ENCODE assay signal across 12 cellular contexts in genomic region chr3:113166357-113166718, GRCh38. TPM values are rescaled to one million over a fixed set of nuclear protein-coding genes. Genes with fewer than 3 reads are reported as not detected.
DNase-seq lines count a peak whose midpoint lies in the region; ATAC-seq, FAIRE-seq and TF ChIP-seq lines count a peak whose summit lies in the region.
"Had no signal": no experiment of that assay in that cellular context is flagged by ENCODE, and none has a peak within 500 bp of the region (broad histone marks: within the 10 kb centered on the region; RNA-seq: fewer than 3 reads in every experiment).

No MANE protein-coding gene starts in this region.

- TF ChIP-seq POLR2A in adrenal gland (IDR thresholded peaks at IDR 0.05): no peak

- no peak for DNase-seq in AG04450 (ENCODE audit: low read depth, low spot score)
- DNase-seq in adrenal gland: no peak
- DNase-seq in sciatic nerve (ENCODE audit: low spot score): no peak
- no peak for DNase-seq in small intestine
- DNase-seq: activated CD4-positive, alpha-beta T cell treated with anti-CD3 and anti-CD28 coated beads, Interleukin-2, amount 50 U/mL, for 1 hour; T-helper 2 cell; upper lobe of left lung had no signal

- CTCF ChIA-PET in AG04450 (lab: Charles Lee): interaction anchor here (0.6 to 1.7 kb wide), 4 partner anchors 28 to 441 kb away, joined by 3 to 6 read pairs (median 4); no protein-coding TSS in a partner anchor

- no peak for TF ChIP-seq CTCF in AG04450 (IDR thresholded peaks at IDR 0.05; ENCODE audit: low read depth, low read length)
- TF ChIP-seq CTCF in adrenal gland (IDR thresholded peaks at IDR 0.05): no peak

- H3K27ac ChIP-seq in AG04450 (ENCODE audit: low read depth, low read length): peak overlapping the region; percentile 68
- H3K27ac ChIP-seq in adrenal gland: peak overlapping the region in 3 of 5 donors; percentile 18 to 60 (median 58)
- H3K27ac ChIP-seq in layer of hippocampus (ENCODE audit: low read depth, low read length): peak overlapping the region; percentile 35
- H3K27ac ChIP-seq in small intestine (ENCODE audit: low read depth in 1 of 2, low read length in 1 of 2): peak overlapping the region in 1 of 2 donors; percentile 3

- H3K4me1 ChIP-seq in adrenal gland (replicated peaks in 1 of 2) (peaks cover 0 to 17% of the 10 kb centered on the region in 2 donors), small intestine (ENCODE audit: control insufficient read depth in 2 of 2, insufficient read depth in 1 of 2, low read depth in 1 of 2, low read length in 1 of 2) (no peaks in the 10 kb centered on the region)

- WGBS in adrenal gland, 4 donors: 69 to 100% (median 87%) methylated on average over 1 of the region's 1 CpG
- WGBS in small intestine, 3 donors: 42 to 78% (median 62%) methylated on average over 1 of the region's 1 CpG

- intact Hi-C loops in adrenal gland (cut with DNase I): no loop called here
- intact Hi-C loops in sciatic nerve (cut with DNase I): no loop called here

- no peak for FAIRE-seq in small intestine (lab: Jason Lieb, UNC)

- H3K4me3 ChIP-seq in AG04450 (ENCODE audit: low read depth, low read length) (no peak overlapping the region), adrenal gland (no peak overlapping the region), small intestine (ENCODE audit: low read depth in 1 of 2, low read length in 2 of 2) (no peak overlapping the region)
- H3K4me3 ChIP-seq: upper lobe of left lung had no signal

- H3K9me3 ChIP-seq in AG04450 (ENCODE audit: control insufficient read depth, insufficient read depth, low read length): no peaks in the 10 kb centered on the region
- no peaks in the 10 kb centered on the region for H3K9me3 ChIP-seq in adrenal gland (replicated peaks in 1 of 3)
- H3K9me3 ChIP-seq in small intestine (ENCODE audit: control insufficient read depth, low read depth): no peaks in the 10 kb centered on the region
- H3K9me3 ChIP-seq: upper lobe of left lung had no signal

- H3K36me3 ChIP-seq in adrenal gland (replicated peaks in 1 of 2) (no peaks in the 10 kb centered on the region), small intestine (ENCODE audit: control insufficient read depth in 2 of 2, insufficient read depth in 2 of 2, low read length in 2 of 2) (no peaks in the 10 kb centered on the region)
- H3K36me3 ChIP-seq: upper lobe of left lung had no signal

- peak; percentile 5 for ATAC-seq in sciatic nerve
- ATAC-seq in HG03175 (IDR thresholded peaks at IDR 0.05; ENCODE audit: unreplicated experiment): no peak
- no peak for ATAC-seq in GM19455 (IDR thresholded peaks at IDR 0.05; ENCODE audit: unreplicated experiment)
- ATAC-seq in GM18498 (IDR thresholded peaks at IDR 0.05; ENCODE audit: unreplicated experiment): no peak

- POLR2A ChIA-PET in AG04450 (lab: Yijun Ruan, JAX): no interaction called here

- H3K27me3 ChIP-seq in AG04450 (ENCODE audit: control insufficient read depth, insufficient read depth, low read length) (peaks cover 2% of the 10 kb centered on the region), adrenal gland (no peaks in the 10 kb centered on the region), layer of hippocampus (ENCODE audit: control insufficient read depth, insufficient read depth, low read length) (no peaks in the 10 kb centered on the region), small intestine (ENCODE audit: control insufficient read depth in 2 of 2, insufficient read depth in 2 of 2, low read length in 2 of 2) (no peaks in the 10 kb centered on the region)
- H3K27me3 ChIP-seq: upper lobe of left lung had no signal

RNA-seq across cellular contexts. Expression of gene BOC, which starts 45.0 kb away (rescaled TPM):
- polyA plus RNA-seq in AG04450 (2011; rRNA removed) (11.2 and 13.4 TPM in 2 replicates), adrenal gland (10 to 100 TPM in 1 of 3 donors, 1 to 10 TPM in 2; 1.9 to 10.2 (median 9.3) TPM), small intestine (1 to 10 TPM in 2 of 3 donors, under 1 TPM in 1; 0.22 to 4.6 (median 1.9) TPM)
- 15.3 and 17.2 TPM in 2 replicates for polyA minus RNA-seq in AG04450 (2011; rRNA and poly(A)+ RNA removed)
- total RNA-seq in adrenal gland (10 to 100 TPM in 4 of 8 donors, 1 to 10 TPM in 4; 6.7 to 22.3 (median 12.4) TPM), sciatic nerve (114 TPM)
- total RNA-seq: lung microvascular endothelial cell had no signal
